7 cellular contexts compared by ENCODE assay signal in the genomic region with DNA sequence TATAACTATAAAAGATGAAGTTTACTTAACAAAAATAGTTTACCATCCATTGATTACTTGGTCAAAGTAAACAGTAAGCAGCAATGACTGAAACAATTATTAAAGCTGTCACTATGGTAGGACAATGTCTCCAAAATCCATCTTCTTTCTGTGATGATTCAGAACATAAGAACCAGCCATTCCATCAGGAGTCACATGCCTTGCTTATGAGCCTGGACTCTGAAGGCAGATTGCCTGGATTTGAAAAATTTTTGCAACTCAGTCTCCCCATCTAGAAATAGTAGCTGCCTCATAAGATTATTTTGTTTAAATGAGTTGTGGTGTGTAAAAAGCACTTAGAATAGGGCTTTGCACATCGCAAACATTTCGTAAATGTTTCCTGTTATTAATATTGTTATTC.
"Had no signal": no experiment of that assay in that cellular context is flagged by ENCODE, and none has a peak within 500 bp of the region (broad histone marks: within the 10 kb centered on the region; RNA-seq: fewer than 3 reads in every experiment).

No MANE protein-coding gene starts in this region.

- H3K4me1 ChIP-seq: prostate gland, upper lobe of left lung had no signal

- H3K27me3 ChIP-seq: right lobe of liver, upper lobe of left lung had no signal

- H3K36me3 ChIP-seq: prostate gland, right lobe of liver, upper lobe of left lung had no signal

- H3K9me3 ChIP-seq: mucosa of descending colon, prostate gland, right lobe of liver, upper lobe of left lung had no signal

- H3K4me3 ChIP-seq: mucosa of descending colon, prostate gland, right lobe of liver, upper lobe of left lung had no signal

- H3K27ac ChIP-seq: prostate gland, right lobe of liver, upper lobe of left lung had no signal

- DNase-seq: central memory CD4-positive, alpha-beta T cell; cortex of kidney; stimulated activated naive CD4-positive, alpha-beta T cell treated with Interleukin-2 at 50 U/mL for 16 hours had no signal
